1 cellular context compared by ENCODE assay signal in the genomic region with DNA sequence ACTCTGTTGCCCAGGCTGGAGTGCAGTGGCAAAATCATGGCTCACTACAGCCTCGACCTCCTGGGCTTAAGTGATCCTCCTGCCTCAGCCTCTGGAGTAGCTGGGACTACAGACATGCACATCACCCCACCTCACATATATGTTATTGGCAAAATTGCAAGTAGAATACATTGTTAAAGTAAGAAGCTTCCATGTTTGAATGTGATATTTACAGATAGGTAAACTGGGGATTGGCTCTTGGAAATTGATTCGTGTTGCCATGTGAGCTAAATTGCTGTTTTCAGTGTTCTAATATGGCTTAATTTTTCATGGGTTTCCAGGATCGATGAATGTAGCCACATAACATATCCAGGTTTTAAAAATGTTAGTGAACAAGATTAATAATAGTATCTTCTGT.
TF ChIP-seq lines count a peak whose summit lies in the region.

No MANE protein-coding gene starts in this region.

TF ChIP-seq in K562, 482 proteins besides CTCF, POLR2A, EP300 and RAD21 (continued from another document):
- TF ChIP-seq, protein P1, sequence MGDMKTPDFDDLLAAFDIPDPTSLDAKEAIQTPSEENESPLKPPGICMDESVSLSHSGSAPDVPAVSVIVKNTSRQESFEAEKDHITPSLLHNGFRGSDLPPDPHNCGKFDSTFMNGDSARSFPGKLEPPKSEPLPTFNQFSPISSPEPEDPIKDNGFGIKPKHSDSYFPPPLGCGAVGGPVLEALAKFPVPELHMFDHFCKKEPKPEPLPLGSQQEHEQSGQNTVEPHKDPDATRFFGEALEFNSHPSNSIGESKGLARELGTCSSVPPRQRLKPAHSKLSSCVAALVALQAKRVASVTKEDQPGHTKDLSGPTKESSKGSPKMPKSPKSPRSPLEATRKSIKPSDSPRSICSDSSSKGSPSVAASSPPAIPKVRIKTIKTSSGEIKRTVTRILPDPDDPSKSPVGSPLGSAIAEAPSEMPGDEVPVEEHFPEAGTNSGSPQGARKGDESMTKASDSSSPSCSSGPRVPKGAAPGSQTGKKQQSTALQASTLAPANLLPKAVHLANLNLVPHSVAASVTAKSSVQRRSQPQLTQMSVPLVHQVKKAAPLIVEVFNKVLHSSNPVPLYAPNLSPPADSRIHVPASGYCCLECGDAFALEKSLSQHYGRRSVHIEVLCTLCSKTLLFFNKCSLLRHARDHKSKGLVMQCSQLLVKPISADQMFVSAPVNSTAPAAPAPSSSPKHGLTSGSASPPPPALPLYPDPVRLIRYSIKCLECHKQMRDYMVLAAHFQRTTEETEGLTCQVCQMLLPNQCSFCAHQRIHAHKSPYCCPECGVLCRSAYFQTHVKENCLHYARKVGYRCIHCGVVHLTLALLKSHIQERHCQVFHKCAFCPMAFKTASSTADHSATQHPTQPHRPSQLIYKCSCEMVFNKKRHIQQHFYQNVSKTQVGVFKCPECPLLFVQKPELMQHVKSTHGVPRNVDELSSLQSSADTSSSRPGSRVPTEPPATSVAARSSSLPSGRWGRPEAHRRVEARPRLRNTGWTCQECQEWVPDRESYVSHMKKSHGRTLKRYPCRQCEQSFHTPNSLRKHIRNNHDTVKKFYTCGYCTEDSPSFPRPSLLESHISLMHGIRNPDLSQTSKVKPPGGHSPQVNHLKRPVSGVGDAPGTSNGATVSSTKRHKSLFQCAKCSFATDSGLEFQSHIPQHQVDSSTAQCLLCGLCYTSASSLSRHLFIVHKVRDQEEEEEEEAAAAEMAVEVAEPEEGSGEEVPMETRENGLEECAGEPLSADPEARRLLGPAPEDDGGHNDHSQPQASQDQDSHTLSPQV (IDR thresholded peaks at IDR 0.05) = no peak
- no peak for TF ChIP-seq ATF7 (IDR thresholded peaks at IDR 0.05)
- no peak for TF ChIP-seq BHLHE40 (IDR thresholded peaks at IDR 0.05; ENCODE audit: low read length)
- no peak for TF ChIP-seq ZNF23 (CRISPR knock-in tag; IDR thresholded peaks at IDR 0.05)
- no peak for TF ChIP-seq STAG1 (CRISPR knock-in tag; IDR thresholded peaks at IDR 0.05; ENCODE audit: borderline replicate concordance)
- no peak for TF ChIP-seq ZNF3 (CRISPR knock-in tag; IDR thresholded peaks at IDR 0.05)
- TF ChIP-seq, protein P2, sequence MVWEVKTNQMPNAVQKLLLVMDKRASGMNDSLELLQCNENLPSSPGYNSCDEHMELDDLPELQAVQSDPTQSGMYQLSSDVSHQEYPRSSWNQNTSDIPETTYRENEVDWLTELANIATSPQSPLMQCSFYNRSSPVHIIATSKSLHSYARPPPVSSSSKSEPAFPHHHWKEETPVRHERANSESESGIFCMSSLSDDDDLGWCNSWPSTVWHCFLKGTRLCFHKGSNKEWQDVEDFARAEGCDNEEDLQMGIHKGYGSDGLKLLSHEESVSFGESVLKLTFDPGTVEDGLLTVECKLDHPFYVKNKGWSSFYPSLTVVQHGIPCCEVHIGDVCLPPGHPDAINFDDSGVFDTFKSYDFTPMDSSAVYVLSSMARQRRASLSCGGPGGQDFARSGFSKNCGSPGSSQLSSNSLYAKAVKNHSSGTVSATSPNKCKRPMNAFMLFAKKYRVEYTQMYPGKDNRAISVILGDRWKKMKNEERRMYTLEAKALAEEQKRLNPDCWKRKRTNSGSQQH (CRISPR knock-in tag; IDR thresholded peaks at IDR 0.05) = no peak
- TF ChIP-seq ZNF551 (CRISPR knock-in tag; IDR thresholded peaks at IDR 0.05) = no peak
- TF ChIP-seq, protein P3, sequence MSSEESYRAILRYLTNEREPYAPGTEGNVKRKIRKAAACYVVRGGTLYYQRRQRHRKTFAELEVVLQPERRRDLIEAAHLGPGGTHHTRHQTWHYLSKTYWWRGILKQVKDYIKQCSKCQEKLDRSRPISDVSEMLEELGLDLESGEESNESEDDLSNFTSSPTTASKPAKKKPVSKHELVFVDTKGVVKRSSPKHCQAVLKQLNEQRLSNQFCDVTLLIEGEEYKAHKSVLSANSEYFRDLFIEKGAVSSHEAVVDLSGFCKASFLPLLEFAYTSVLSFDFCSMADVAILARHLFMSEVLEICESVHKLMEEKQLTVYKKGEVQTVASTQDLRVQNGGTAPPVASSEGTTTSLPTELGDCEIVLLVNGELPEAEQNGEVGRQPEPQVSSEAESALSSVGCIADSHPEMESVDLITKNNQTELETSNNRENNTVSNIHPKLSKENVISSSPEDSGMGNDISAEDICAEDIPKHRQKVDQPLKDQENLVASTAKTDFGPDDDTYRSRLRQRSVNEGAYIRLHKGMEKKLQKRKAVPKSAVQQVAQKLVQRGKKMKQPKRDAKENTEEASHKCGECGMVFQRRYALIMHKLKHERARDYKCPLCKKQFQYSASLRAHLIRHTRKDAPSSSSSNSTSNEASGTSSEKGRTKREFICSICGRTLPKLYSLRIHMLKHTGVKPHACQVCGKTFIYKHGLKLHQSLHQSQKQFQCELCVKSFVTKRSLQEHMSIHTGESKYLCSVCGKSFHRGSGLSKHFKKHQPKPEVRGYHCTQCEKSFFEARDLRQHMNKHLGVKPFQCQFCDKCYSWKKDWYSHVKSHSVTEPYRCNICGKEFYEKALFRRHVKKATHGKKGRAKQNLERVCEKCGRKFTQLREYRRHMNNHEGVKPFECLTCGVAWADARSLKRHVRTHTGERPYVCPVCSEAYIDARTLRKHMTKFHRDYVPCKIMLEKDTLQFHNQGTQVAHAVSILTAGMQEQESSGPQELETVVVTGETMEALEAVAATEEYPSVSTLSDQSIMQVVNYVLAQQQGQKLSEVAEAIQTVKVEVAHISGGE (CRISPR knock-in tag; IDR thresholded peaks at IDR 0.05) = peak in 1 of 3 experiments; percentile 95; a peak in 2 of 6 replicates
- TF ChIP-seq, protein P4, sequence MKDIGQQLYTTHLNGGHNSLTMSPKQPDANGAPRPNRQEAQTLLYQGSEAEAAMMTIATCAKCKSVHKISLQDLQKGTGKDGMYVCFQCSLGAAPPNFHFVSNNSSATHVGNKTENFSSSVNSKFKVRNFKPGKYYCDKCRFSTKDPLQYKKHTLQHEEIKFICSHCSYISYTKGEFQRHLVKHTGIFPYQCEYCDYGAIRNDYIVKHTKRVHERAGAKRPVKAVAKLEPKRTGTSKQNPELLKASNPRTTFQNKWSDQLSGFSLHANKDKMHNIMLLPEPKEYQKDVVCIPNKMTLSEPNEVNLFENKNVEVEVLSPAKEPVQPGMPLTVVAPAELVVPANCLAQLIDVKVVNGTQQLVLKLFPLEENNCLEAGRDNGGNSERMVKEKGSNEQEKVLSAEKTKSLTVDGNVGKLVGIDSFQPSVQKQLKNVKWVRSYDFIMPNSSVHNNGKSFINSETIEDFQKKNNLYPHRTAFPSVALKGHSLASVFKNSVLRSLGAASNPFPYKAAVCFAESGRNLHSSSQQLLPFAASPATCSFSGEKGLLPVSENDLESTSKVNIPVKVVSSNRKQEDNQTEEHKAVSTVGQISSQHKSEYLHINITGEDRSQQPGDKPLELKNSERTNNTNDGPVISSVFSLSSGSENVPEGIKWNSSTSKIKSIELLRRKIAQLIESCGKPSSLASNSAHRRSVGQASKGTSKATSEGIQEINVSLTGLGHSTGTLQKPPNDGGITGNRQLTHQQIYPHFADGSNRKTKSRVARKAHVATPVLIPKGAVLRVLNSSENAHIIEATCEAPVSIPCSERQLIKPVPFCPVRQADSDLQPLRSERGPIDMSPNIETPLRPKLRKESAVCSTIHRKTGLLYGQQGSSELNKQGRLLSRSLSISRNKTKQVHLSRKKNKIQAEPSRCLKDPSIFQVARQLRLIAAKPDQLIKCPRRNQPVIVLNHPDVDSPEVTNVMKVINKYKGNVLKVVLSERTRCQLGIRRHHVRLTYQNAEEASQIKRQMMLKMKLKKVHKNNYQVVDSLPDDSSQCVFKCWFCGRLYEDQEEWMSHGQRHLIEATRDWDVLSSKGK (CRISPR knock-in tag; IDR thresholded peaks at IDR 0.05) = no peak
- TF ChIP-seq KLF16 (IDR thresholded peaks at IDR 0.05) = no peak
- TF ChIP-seq KLF10 (CRISPR knock-in tag; IDR thresholded peaks at IDR 0.05) = no peak
- TF ChIP-seq ZNF121 (CRISPR knock-in tag; conservative IDR thresholded peaks at IDR 0.05) = 0 out of 2 replicates have a peak, but pooled peaks have one; percentile 4
- TF ChIP-seq ZNF354B (CRISPR knock-in tag; IDR thresholded peaks at IDR 0.05) = no peak
- no peak for TF ChIP-seq FOXA3 (CRISPR knock-in tag; conservative IDR thresholded peaks at IDR 0.05 in 1 of 2, IDR thresholded peaks at IDR 0.05 in 1 of 2)
